Comparison of ENCODE assay signal across 20 cellular contexts in genomic region chr20:50013976-50014375, GRCh38. TPM values are rescaled to one million over a fixed set of nuclear protein-coding genes. Genes with fewer than 3 reads are reported as not detected.
"Had no signal": no experiment of that assay in that cellular context is flagged by ENCODE, and none has a peak within 500 bp of the region (broad histone marks: within the 10 kb centered on the region; RNA-seq: fewer than 3 reads in every experiment).

No MANE protein-coding gene starts in this region.

- H3K27ac Mint-ChIP-seq: activated naive CD4-positive, alpha-beta T cell treated with anti-CD3 and anti-CD28 coated beads, Interleukin-2, amount 50 U/mL, for 24 hours; T-helper 17 cell had no signal

- ATAC-seq: left lobe of liver; naive thymus-derived CD8-positive, alpha-beta T cell; right cardiac atrium; stimulated activated naive CD8-positive, alpha-beta T cell treated with anti-CD3 and anti-CD28 coated beads, Interleukin-15, Interleukin-2, amounts not matched to agents 100 U/mL and 50 U/mL, for 24 hours; T-helper 17 cell had no signal

- H3K36me3 Mint-ChIP-seq: activated naive CD4-positive, alpha-beta T cell treated with anti-CD3 and anti-CD28 coated beads, Interleukin-2, amount 50 U/mL, for 24 hours; naive thymus-derived CD8-positive, alpha-beta T cell had no signal

- H3K36me3 ChIP-seq: adrenal gland, prostate gland, tibial nerve, uterus had no signal

- H3K9me3 Mint-ChIP-seq: activated naive CD4-positive, alpha-beta T cell treated with anti-CD3 and anti-CD28 coated beads, Interleukin-2, amount 50 U/mL, for 24 hours; naive thymus-derived CD8-positive, alpha-beta T cell had no signal

- FAIRE-seq: bronchial epithelial cell, kidney had no signal

- H3K4me3 Mint-ChIP-seq: activated naive CD4-positive, alpha-beta T cell treated with anti-CD3 and anti-CD28 coated beads, Interleukin-2, amount 50 U/mL, for 24 hours; naive thymus-derived CD8-positive, alpha-beta T cell; T-helper 17 cell had no signal

- H3K27ac ChIP-seq: adrenal gland, dorsolateral prefrontal cortex, prostate gland, tibial nerve, uterus had no signal

- H3K9me3 ChIP-seq: adrenal gland, prostate gland, tibial nerve, uterus had no signal

- H3K4me3 ChIP-seq: adrenal gland, dorsolateral prefrontal cortex, lung, prostate gland, tibial nerve, uterus had no signal

- DNase-seq: activated CD4-positive, alpha-beta T cell treated with anti-CD3 and anti-CD28 coated beads, Interleukin-2, amount 50 U/mL, for 48 hours; activated gamma-delta T cell; adrenal gland; dorsolateral prefrontal cortex; erythroblast; foreskin melanocyte; head of caudate nucleus; kidney; naive thymus-derived CD8-positive, alpha-beta T cell; occipital lobe; stimulated activated naive CD8-positive, alpha-beta T cell treated with anti-CD3 and anti-CD28 coated beads, Interleukin-15, Interleukin-2, amounts not matched to agents 100 U/mL and 50 U/mL, for 24 hours; T-helper 17 cell; uterus had no signal

RNA-seq across cellular contexts. Expression of gene SNAI1, which starts 31.2 kb away (rescaled TPM):
- total RNA-seq: bronchial epithelial cell, occipital lobe had no signal
